Comparison of ENCODE assay signal across 17 cellular contexts in the genomic region with DNA sequence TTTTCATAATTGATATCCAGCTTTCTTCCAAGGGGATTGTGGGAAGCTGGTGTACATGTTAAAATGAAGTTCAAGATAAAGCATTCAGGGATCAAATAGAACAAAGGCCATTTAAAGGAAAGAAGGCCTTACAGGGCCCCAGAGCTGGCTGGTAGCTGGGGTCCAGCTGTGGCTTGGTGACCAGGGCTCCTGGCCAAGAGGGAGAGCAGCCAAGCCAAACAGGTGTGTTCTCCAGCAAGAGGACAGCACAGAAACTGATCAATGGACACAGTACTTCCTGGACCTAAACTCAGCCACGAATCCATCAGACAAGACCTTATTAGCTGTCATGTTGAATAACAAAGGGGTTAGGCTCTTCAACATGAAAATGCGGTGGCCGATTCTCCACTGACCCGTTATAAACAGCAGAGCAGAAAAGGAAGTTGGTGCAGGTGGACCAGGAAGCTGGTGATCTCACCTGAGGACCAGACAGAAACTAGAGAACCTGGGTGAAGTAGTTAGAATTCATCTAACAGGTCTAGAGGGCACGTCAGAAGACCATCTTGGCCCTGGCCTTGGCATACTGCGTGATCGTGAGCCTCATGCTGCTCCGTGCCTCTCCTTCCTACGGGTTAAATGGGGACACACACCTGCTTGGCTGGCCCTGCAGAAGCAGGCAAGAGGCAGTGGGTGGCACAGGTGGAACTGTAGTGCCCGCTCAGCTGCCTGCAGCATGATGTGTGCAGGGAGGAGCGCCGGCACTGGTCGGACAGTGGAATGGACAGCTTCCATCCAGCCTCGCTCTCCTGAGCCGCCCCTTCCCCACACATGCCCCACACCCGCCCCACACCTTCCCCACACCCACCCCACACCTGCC. TPM values are rescaled to one million over a fixed set of nuclear protein-coding genes. Genes with fewer than 3 reads are reported as not detected.
DNase-seq lines count a peak whose midpoint lies in the region; ATAC-seq, FAIRE-seq and TF ChIP-seq lines count a peak whose summit lies in the region.
"Had no signal": no experiment of that assay in that cellular context is flagged by ENCODE, and none has a peak within 500 bp of the region (broad histone marks: within the 10 kb centered on the region; RNA-seq: fewer than 3 reads in every experiment).

No MANE protein-coding gene starts in this region.

- H3K4me1 ChIP-seq in body of pancreas (peaks cover 22% of the 10 kb centered on the region), pancreas (peaks cover 0 to 8% (median 0%) of the 10 kb centered on the region in 3 donors), vagina (no peaks in the 10 kb centered on the region)

- no peaks in the 10 kb centered on the region for H3K27me3 ChIP-seq in H7 (ENCODE audit: control insufficient read depth, insufficient read depth, low read length)
- no peaks in the 10 kb centered on the region for H3K27me3 ChIP-seq in body of pancreas
- no peaks in the 10 kb centered on the region for H3K27me3 ChIP-seq in pancreas
- no peaks in the 10 kb centered on the region for H3K27me3 ChIP-seq in vagina

- H3K36me3 ChIP-seq in H7 (replicated peaks; ENCODE audit: control insufficient read depth, insufficient read depth, low read length) (no peaks in the 10 kb centered on the region), body of pancreas (replicated peaks in 1 of 2; ENCODE audit: insufficient read depth in 1 of 2, low read depth in 2 of 2) (no peaks in the 10 kb centered on the region), pancreas (no peaks in the 10 kb centered on the region), vagina (no peaks in the 10 kb centered on the region)

- 43 to 52% methylated on average over 14 to 16 of the region's 16 CpGs for WGBS in body of pancreas, 2 donors
- 31 to 43% methylated on average over 16 of the region's 16 CpGs for WGBS in pancreas, 2 donors

- no peak overlapping the region for H3K4me3 ChIP-seq in H7 (ENCODE audit: insufficient read depth, low read depth, low read length)
- no peak overlapping the region for H3K4me3 ChIP-seq in body of pancreas
- peak overlapping the region in 1 of 4 donors; percentile 22 for H3K4me3 ChIP-seq in pancreas
- H3K4me3 ChIP-seq in vagina = no peak overlapping the region
- H3K4me3 ChIP-seq: GM23248 had no signal

- peak overlapping the region; percentile 58 to 86 (median 80) for H3K27ac ChIP-seq in body of pancreas
- H3K27ac ChIP-seq in pancreas = peak overlapping the region; percentile 54 to 72 (median 61)
- no peak overlapping the region for H3K27ac ChIP-seq in vagina
- H3K27ac ChIP-seq: C4-2B, GM23248, KMS-11 had no signal

- TF ChIP-seq POLR2A in body of pancreas (IDR thresholded peaks at IDR 0.05) (peak in 2 of 3 donors; percentile 14 to 29), vagina (IDR thresholded peaks at IDR 0.05) (no peak)

- DNase-seq in H7 (peak; percentile 24), NCI-H2196 treated with DMSO at 0.1 percent for 48 hours (lab: John Stamatoyannopoulos, UW; ENCODE audit: unreplicated experiment) (peak; percentile 80), body of pancreas (peak; percentile 78 to 92 (median 84)), pancreas (peak; percentile 70 to 88 (median 80)), midbrain (lab: John Stamatoyannopoulos, UW) (no peak), vagina (ENCODE audit: extremely low spot score in 2 of 2) (no peak)
- no peak for DNase-seq in activated T-cell treated with anti-CD3 and anti-CD28 coated beads, Interleukin-2, amount 50 U/mL, for 48 hours
- DNase-seq: GF-D8, GM23248, NCI-H1092, NCI-H146, NCI-H2107, NCI-H526 treated with DMSO at 0.1 percent for 48 hours had no signal

- no peak for FAIRE-seq in pancreas (lab: Jason Lieb, UNC)
- FAIRE-seq: GM12891, GM18507 had no signal

- TF ChIP-seq CTCF in body of pancreas (IDR thresholded peaks at IDR 0.05) = no peak
- no peak for TF ChIP-seq CTCF in pancreas (IDR thresholded peaks at IDR 0.05)
- no peak for TF ChIP-seq CTCF in vagina (IDR thresholded peaks at IDR 0.05)

- intact Hi-C loops in body of pancreas (cut with DNase I) = loop anchor here (10.0 kb wide), 1 partner anchor 514 kb away; no protein-coding TSS in a partner anchor
- intact Hi-C loops in pancreas (cut with DNase I) = loop anchor here in 2 of 3 donors (10.0 kb wide), 2 partner anchors 234 to 514 kb away; a partner anchor contains a TSS
- intact Hi-C loops in vagina (cut with DNase I) = loop anchor here (5.0 kb wide), 1 partner anchor 507 kb away; no protein-coding TSS in a partner anchor

- ATAC-seq in body of pancreas = peak; percentile 82
- peak; percentile 73 to 85 (median 82) for ATAC-seq in pancreas

- H3K9me3 ChIP-seq in body of pancreas (no peaks in the 10 kb centered on the region), pancreas (no peaks in the 10 kb centered on the region), vagina (no peaks in the 10 kb centered on the region)

RNA-seq across cellular contexts. Expression of a gene that starts 53.8 kb away (rescaled TPM):
- total RNA-seq in H7 (2014; rRNA removed; shearing (Covaris generic)) = 5.0 and 6.6 TPM in 2 replicates
- total RNA-seq in body of pancreas (10 to 100 TPM; 37.1 to 66.9 TPM), pancreas (10 to 100 TPM; 10.8 to 34.8 (median 21.3) TPM), vagina (42.2 TPM)
- polyA plus RNA-seq in pancreas = 10 to 100 TPM; 26.9 to 30.8 TPM

Comparison
In these comparisons a context has a peak if more than half of its experiments do, and no peak if none do; other contexts are left out.
1. DNase-seq: peak in H7 (single experiment), NCI-H2196 treated with DMSO at 0.1 percent for 48 hours (single experiment), body of pancreas (4 of 4) and pancreas (6 of 6); none in activated T-cell treated with anti-CD3 and anti-CD28 coated beads, Interleukin-2, amount 50 U/mL, for 48 hours (0 of 2), midbrain (single experiment) and vagina (0 of 2).
2. POLR2A ChIP-seq: peak in body of pancreas (2 of 3); none in vagina (0 of 2).